9 cellular contexts compared by ENCODE assay signal in genomic region chr14:39456702-39457250, GRCh38.
"Had no signal": no experiment of that assay in that cellular context is flagged by ENCODE, and none has a peak within 500 bp of the region (broad histone marks: within the 10 kb centered on the region; RNA-seq: fewer than 3 reads in every experiment).

No MANE protein-coding gene starts in this region.

- H3K4me3 Mint-ChIP-seq: HFFc6 had no signal

- ATAC-seq: HCT116, K562 had no signal

- H3K9me3 Mint-ChIP-seq: HFFc6 had no signal

- H3K9me3 ChIP-seq: HAP-1 had no signal

- H3K27ac ChIP-seq: GM23248, HL-60 had no signal

- H2AFZ ChIP-seq: GM23248 had no signal

- H3K4me3 ChIP-seq: GM23248, HAP-1, K562 had no signal

- H3K9ac ChIP-seq: GM23248 had no signal

- H3K27ac Mint-ChIP-seq: HFFc6 had no signal

- H3K4me1 ChIP-seq: HAP-1 had no signal

- H3K36me3 ChIP-seq: HAP-1 had no signal

- DNase-seq: GM23248, GOT3, H7, HFFc6, IMR-90 had no signal
